In the genomic region with DNA sequence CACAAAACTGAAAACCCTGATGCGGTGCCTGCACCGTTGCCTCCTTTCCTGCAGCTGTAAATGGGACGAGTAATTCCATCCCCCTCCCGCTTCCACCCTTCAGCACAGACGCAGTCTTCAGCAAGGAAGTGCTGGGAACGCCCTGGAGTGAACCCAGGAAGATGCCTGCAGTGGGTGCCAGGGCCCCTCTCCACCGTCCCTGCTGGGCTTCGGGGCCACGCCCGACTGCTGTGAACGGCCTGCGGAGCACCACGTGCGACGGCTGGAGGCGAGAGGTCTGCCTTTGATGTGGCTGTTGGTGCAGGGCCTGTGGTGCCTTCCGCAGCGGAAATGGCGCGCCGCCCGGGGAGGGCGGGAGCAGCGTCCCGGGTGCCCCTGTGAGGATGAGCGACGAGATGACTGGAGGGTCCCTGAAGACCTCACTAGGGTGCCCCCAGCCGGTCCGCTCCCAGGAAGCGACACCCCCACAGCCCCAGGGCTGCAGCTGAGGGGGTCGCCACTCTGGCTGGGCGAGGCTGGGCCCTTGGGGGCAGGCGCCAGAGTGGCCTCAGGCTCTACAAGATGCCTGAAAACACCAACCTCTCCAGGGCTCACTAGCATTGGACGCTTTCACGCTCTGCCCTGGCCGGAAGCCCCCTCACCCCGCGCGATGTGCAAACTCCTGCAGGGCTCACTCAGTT, we compare ENCODE assay signal across 8 cellular contexts. TPM values are rescaled to one million over a fixed set of nuclear protein-coding genes. Genes with fewer than 3 reads are reported as not detected.
A peak's percentile ranks its signal among the peaks of the same experiment; 100 is the strongest.
DNase-seq lines count a peak whose midpoint lies in the region; FAIRE-seq and TF ChIP-seq lines count a peak whose summit lies in the region.

No MANE protein-coding gene starts in this region.

- H3K4me1 ChIP-seq in MM.1S (ENCODE audit: low read length), result peaks cover 6% of the 10 kb centered on the region; the same call in 1 of the 2 replicates
- peaks cover 20% of the 10 kb centered on the region for H3K4me1 ChIP-seq in hepatocyte (ENCODE audit: insufficient read depth)

- peaks cover 12% of the 10 kb centered on the region for H3K27me3 Mint-ChIP-seq in T-helper 1 cell treated with Interleukin-12 subunit alpha and Interleukin-12 subunit beta and Interleukin-4 antibody, amounts not matched to agents 30 μg/mL and 1 μg/mL, for 36 hours (ENCODE audit: low read depth)

- peaks cover 7% of the 10 kb centered on the region for H3F3A ChIP-seq in MM.1S (ENCODE audit: insufficient read depth, low read length)

- in situ Hi-C loops in G401 (cut with HindIII; ENCODE audit: low sequenced_read_pairs), result no loop called here

- H3K4me1 Mint-ChIP-seq in T-helper 1 cell treated with Interleukin-12 subunit alpha and Interleukin-12 subunit beta and Interleukin-4 antibody, amounts not matched to agents 30 μg/mL and 1 μg/mL, for 36 hours (ENCODE audit: low read depth), result peaks cover 28% of the 10 kb centered on the region

- peak overlapping the region; percentile 79 for H3K27ac Mint-ChIP-seq in T-helper 1 cell treated with Interleukin-12 subunit alpha and Interleukin-12 subunit beta and Interleukin-4 antibody, amounts not matched to agents 30 μg/mL and 1 μg/mL, for 36 hours

- DNase-seq in G401 (ENCODE audit: low spot score) (peak; percentile 46), H54 (ENCODE audit: insufficient read length, low spot score) (peak; percentile 93), MM.1S (peak; percentile 87), amniotic epithelial cell (ENCODE audit: low read depth) (peak; percentile 85), hepatocyte (ENCODE audit: low spot score) (peak; percentile 86), OCI-M2 (lab: John Stamatoyannopoulos, UW; ENCODE audit: unreplicated experiment) (no peak)

- no peaks in the 10 kb centered on the region for H3K9me3 Mint-ChIP-seq in T-helper 1 cell treated with Interleukin-12 subunit alpha and Interleukin-12 subunit beta and Interleukin-4 antibody, amounts not matched to agents 30 μg/mL and 1 μg/mL, for 36 hours

- H3K9me2 ChIP-seq in MM.1S (replicated peaks; ENCODE audit: insufficient read depth, low read length) (no peaks in the 10 kb centered on the region), hepatocyte (replicated peaks; ENCODE audit: insufficient read depth) (no peaks in the 10 kb centered on the region)

- H3K9ac ChIP-seq in MM.1S (ENCODE audit: low read length), result peak overlapping the region; percentile 37; the same call in 1 of the 2 replicates

- H3K79me2 ChIP-seq in MM.1S (ENCODE audit: low read length) (no peaks in the 10 kb centered on the region), hepatocyte (no peaks in the 10 kb centered on the region)

- TF ChIP-seq CTCF in MM.1S (IDR thresholded peaks at IDR 0.05; ENCODE audit: low read length) (no peak), hepatocyte (IDR thresholded peaks at IDR 0.05; ENCODE audit: poor library complexity) (no peak)

- peaks cover 14% of the 10 kb centered on the region for H3K36me3 Mint-ChIP-seq in T-helper 1 cell treated with Interleukin-12 subunit alpha and Interleukin-12 subunit beta and Interleukin-4 antibody, amounts not matched to agents 30 μg/mL and 1 μg/mL, for 36 hours (ENCODE audit: low read depth)

- peak overlapping the region; percentile 52 for H3K4me3 ChIP-seq in MM.1S (ENCODE audit: low read length)
- H3K4me3 ChIP-seq in hepatocyte, result peak overlapping the region; percentile 23
- H3K4me3 ChIP-seq in skin epidermis, result peak overlapping the region; percentile 5 to 35 (median 17)

- TF ChIP-seq POLR2A in H54 (IDR thresholded peaks at IDR 0.05; ENCODE audit: low read depth, low read length), result no peak; the same call in 1 of the 2 replicates

- peaks cover 16% of the 10 kb centered on the region for H3K27me3 ChIP-seq in MM.1S (replicated peaks; ENCODE audit: insufficient read depth, low read length)
- no peaks in the 10 kb centered on the region for H3K27me3 ChIP-seq in hepatocyte

- no peaks in the 10 kb centered on the region for H3K36me3 ChIP-seq in MM.1S (replicated peaks; ENCODE audit: insufficient read depth, low read length)
- H3K36me3 ChIP-seq in hepatocyte (replicated peaks; ENCODE audit: insufficient read depth, low read depth), result no peaks in the 10 kb centered on the region

- H3K4me3 Mint-ChIP-seq in T-helper 1 cell treated with Interleukin-12 subunit alpha and Interleukin-12 subunit beta and Interleukin-4 antibody, amounts not matched to agents 30 μg/mL and 1 μg/mL, for 36 hours, result peak overlapping the region; percentile 69

- H3K9me3 ChIP-seq in MM.1S (replicated peaks; ENCODE audit: insufficient read depth, low read length), result no peaks in the 10 kb centered on the region
- no peaks in the 10 kb centered on the region for H3K9me3 ChIP-seq in hepatocyte (ENCODE audit: low read depth)

- peak overlapping the region; percentile 42; the same call in 1 of the 2 replicates for H2AFZ ChIP-seq in MM.1S (ENCODE audit: low read length)
- peak overlapping the region; percentile 69 for H2AFZ ChIP-seq in hepatocyte

- H3K4me2 ChIP-seq in MM.1S (ENCODE audit: low read depth, low read length) (peak overlapping the region; percentile 95), hepatocyte (peak overlapping the region; percentile 94)

- H4K20me1 ChIP-seq in MM.1S (ENCODE audit: insufficient read depth, low read length), result no peaks in the 10 kb centered on the region
- no peaks in the 10 kb centered on the region for H4K20me1 ChIP-seq in hepatocyte (ENCODE audit: insufficient read depth, poor library complexity, severe bottlenecking)

- WGBS in hepatocyte (ENCODE audit: low lambda C conversion rate, missing lambda C conversion rate), result 2% methylated on average over 38 of the region's 39 CpGs

- H3K27ac ChIP-seq in MM.1S (ENCODE audit: low read length) (peak overlapping the region; percentile 63; the same call in 1 of the 2 replicates), hepatocyte (peak overlapping the region; percentile 47), skin epidermis (peak overlapping the region in 16 of 21 experiments; percentile 16 to 80 (median 61))

- no peak for FAIRE-seq in H54 (lab: Jason Lieb, UNC)

RNA-seq across cellular contexts. Expression of a gene that starts 0.7 kb away (rescaled TPM):
- 17.2 and 20.1 TPM in 2 replicates for total RNA-seq in G401 (2014; rRNA removed; shearing (Covaris generic))
- 4.2 and 4.5 TPM in 2 replicates for total RNA-seq in hepatocyte
- polyA plus RNA-seq in hepatocyte, result 3.4 and 4.8 TPM in 2 replicates

RNA-seq across cellular contexts. Expression of a gene that starts 5.2 kb away (rescaled TPM):
- total RNA-seq in G401 (2014; rRNA removed; shearing (Covaris generic)), result 264 and 266 TPM in 2 replicates
- total RNA-seq in hepatocyte, result 50.0 and 87.2 TPM in 2 replicates
- polyA plus RNA-seq in hepatocyte, result 69.3 and 70.0 TPM in 2 replicates

RNA-seq across cellular contexts. Expression of a gene that starts 30.6 kb away (rescaled TPM):
- total RNA-seq in G401 (2014; rRNA removed; shearing (Covaris generic)), result 122 and 167 TPM in 2 replicates
- total RNA-seq in hepatocyte, result 61.7 and 69.1 TPM in 2 replicates
- 64.2 and 74.7 TPM in 2 replicates for polyA plus RNA-seq in hepatocyte

RNA-seq across cellular contexts. Expression of a gene that starts 44.5 kb away (rescaled TPM):
- total RNA-seq in G401 (2014; rRNA removed; shearing (Covaris generic)), result 132 and 147 TPM in 2 replicates
- 79.3 and 130 TPM in 2 replicates for total RNA-seq in hepatocyte
- polyA plus RNA-seq in hepatocyte, result 206 and 256 TPM in 2 replicates
